Comparison of ENCODE assay signal across 11 cellular contexts in genomic region chr1:24540051-24540905, GRCh38. TPM values are rescaled to one million over a fixed set of nuclear protein-coding genes. Genes with fewer than 3 reads are reported as not detected.
DNase-seq lines count a peak whose midpoint lies in the region; ATAC-seq and TF ChIP-seq lines count a peak whose summit lies in the region.
"Had no signal": no experiment of that assay in that cellular context is flagged by ENCODE, and none has a peak within 500 bp of the region (broad histone marks: within the 10 kb centered on the region; RNA-seq: fewer than 3 reads in every experiment).

No MANE protein-coding gene starts in this region.

- H3K27me3 Mint-ChIP-seq in activated T-cell treated with anti-CD3 and anti-CD28 coated beads, Interleukin-2, amount 50 U/mL, for 24 hours: no peaks in the 10 kb centered on the region

- H3K9me3 Mint-ChIP-seq in activated T-cell treated with anti-CD3 and anti-CD28 coated beads, Interleukin-2, amount 50 U/mL, for 24 hours: no peaks in the 10 kb centered on the region
- H3K9me3 Mint-ChIP-seq in stimulated activated effector memory CD8-positive, alpha-beta T cell treated with anti-CD3 and anti-CD28 coated beads, Interleukin-12 subunit alpha, Interleukin-12 subunit beta, amount 100 ng/mL, for 72 hours: no peaks in the 10 kb centered on the region

- 88% methylated on average over 15 of the region's 15 CpGs for WGBS in smooth muscle cell (ENCODE audit: low lambda C conversion rate)

- no peak for DNase-seq in activated T-cell treated with anti-CD3 and anti-CD28 coated beads, Interleukin-2, amount 50 U/mL, for 24 hours
- DNase-seq in activated T-cell treated with anti-CD3 and anti-CD28 coated beads for 4 hours (no peak), smooth muscle cell (lab: John Stamatoyannopoulos, UW; ENCODE audit: unreplicated experiment) (no peak), NCI-H2227 treated with DMSO at 0.1 percent for 48 hours (lab: John Stamatoyannopoulos, UW) (no peak)
- no peak for DNase-seq in stimulated activated effector memory CD8-positive, alpha-beta T cell treated with anti-CD3 and anti-CD28 coated beads, Interleukin-12 subunit alpha, Interleukin-12 subunit beta, amount 100 ng/mL, for 72 hours (ENCODE audit: low spot score in 2 of 2)
- DNase-seq: posterior cingulate gyrus had no signal

- ATAC-seq in stimulated activated effector memory CD8-positive, alpha-beta T cell treated with anti-CD3 and anti-CD28 coated beads, Interleukin-12 subunit alpha, Interleukin-12 subunit beta, amount 100 ng/mL, for 72 hours: peak; percentile 85
- ATAC-seq in HG03432 (IDR thresholded peaks at IDR 0.05; ENCODE audit: unreplicated experiment): no peak

- peak overlapping the region; percentile 95 for H3K27ac Mint-ChIP-seq in activated T-cell treated with anti-CD3 and anti-CD28 coated beads, Interleukin-2, amount 50 U/mL, for 24 hours
- H3K27ac Mint-ChIP-seq in stimulated activated effector memory CD8-positive, alpha-beta T cell treated with anti-CD3 and anti-CD28 coated beads, Interleukin-12 subunit alpha, Interleukin-12 subunit beta, amount 100 ng/mL, for 72 hours: peak overlapping the region; percentile 47

- peak overlapping the region; percentile 23 for H2AFZ ChIP-seq in SU-DHL-6 (ENCODE audit: low read depth, low read length, severe bottlenecking)
- H2AFZ ChIP-seq in smooth muscle cell (ENCODE audit: low read depth): no peak overlapping the region

- H3K4me1 ChIP-seq in duodenal mucosa (ENCODE audit: control insufficient read depth in 1 of 2, insufficient read depth in 2 of 2, low read length in 2 of 2) (peaks cover 14 to 36% of the 10 kb centered on the region in 2 donors), smooth muscle cell (ENCODE audit: low read depth) (no peaks in the 10 kb centered on the region)

- H3K9me3 ChIP-seq in SU-DHL-6 (ENCODE audit: insufficient read depth, low read length): no peaks in the 10 kb centered on the region
- no peaks in the 10 kb centered on the region for H3K9me3 ChIP-seq in duodenal mucosa (ENCODE audit: control insufficient read depth in 1 of 2, low read length in 2 of 2)
- no peaks in the 10 kb centered on the region for H3K9me3 ChIP-seq in smooth muscle cell (replicated peaks; ENCODE audit: low read depth)

- H3K9ac ChIP-seq in SU-DHL-6 (ENCODE audit: low read length) (peak overlapping the region; percentile 46), duodenal mucosa (ENCODE audit: low read depth in 1 of 2, low read length in 2 of 2) (no peak overlapping the region), smooth muscle cell (ENCODE audit: low read depth) (no peak overlapping the region)

- H3K9me2 ChIP-seq in SU-DHL-6 (replicated peaks; ENCODE audit: insufficient read depth, low read length): no peaks in the 10 kb centered on the region

- peaks cover 78% of the 10 kb centered on the region for H3K4me1 Mint-ChIP-seq in activated T-cell treated with anti-CD3 and anti-CD28 coated beads, Interleukin-2, amount 50 U/mL, for 24 hours (ENCODE audit: low read depth)
- peaks cover 60% of the 10 kb centered on the region for H3K4me1 Mint-ChIP-seq in stimulated activated effector memory CD8-positive, alpha-beta T cell treated with anti-CD3 and anti-CD28 coated beads, Interleukin-12 subunit alpha, Interleukin-12 subunit beta, amount 100 ng/mL, for 72 hours

- peak overlapping the region; percentile 80 for H3K27ac ChIP-seq in SU-DHL-6 (ENCODE audit: low read depth, low read length)
- no peak overlapping the region for H3K27ac ChIP-seq in duodenal mucosa (ENCODE audit: low read depth, low read length)
- H3K27ac ChIP-seq in smooth muscle cell (ENCODE audit: low read depth): no peak overlapping the region

- TF ChIP-seq CTCF in SU-DHL-6 (IDR thresholded peaks at IDR 0.05; ENCODE audit: insufficient read depth, low read length, poor library complexity, severe bottlenecking) (no peak), smooth muscle cell (IDR thresholded peaks at IDR 0.05; ENCODE audit: borderline replicate concordance, insufficient read depth, poor library complexity, severe bottlenecking) (no peak)

- H3K4me3 Mint-ChIP-seq in activated T-cell treated with anti-CD3 and anti-CD28 coated beads, Interleukin-2, amount 50 U/mL, for 24 hours: peak overlapping the region; percentile 53
- peak overlapping the region; percentile 51 for H3K4me3 Mint-ChIP-seq in stimulated activated effector memory CD8-positive, alpha-beta T cell treated with anti-CD3 and anti-CD28 coated beads, Interleukin-12 subunit alpha, Interleukin-12 subunit beta, amount 100 ng/mL, for 72 hours

- peak overlapping the region; percentile 61 for H3K4me2 ChIP-seq in SU-DHL-6 (ENCODE audit: low read depth, low read length, poor library complexity, severe bottlenecking)
- no peak overlapping the region for H3K4me2 ChIP-seq in smooth muscle cell

- peaks cover 47% of the 10 kb centered on the region for H3K36me3 Mint-ChIP-seq in activated T-cell treated with anti-CD3 and anti-CD28 coated beads, Interleukin-2, amount 50 U/mL, for 24 hours (ENCODE audit: low read depth)
- H3K36me3 Mint-ChIP-seq in stimulated activated effector memory CD8-positive, alpha-beta T cell treated with anti-CD3 and anti-CD28 coated beads, Interleukin-12 subunit alpha, Interleukin-12 subunit beta, amount 100 ng/mL, for 72 hours: peaks cover 18% of the 10 kb centered on the region

- H3K36me3 ChIP-seq in SU-DHL-6 (ENCODE audit: low read length) (no peaks in the 10 kb centered on the region), duodenal mucosa (ENCODE audit: control insufficient read depth in 1 of 2, insufficient read depth in 2 of 2, low read length in 2 of 2) (no peaks in the 10 kb centered on the region), smooth muscle cell (ENCODE audit: low read depth) (no peaks in the 10 kb centered on the region)

- H4K20me1 ChIP-seq in SU-DHL-6 (ENCODE audit: low read depth, low read length) (no peaks in the 10 kb centered on the region), smooth muscle cell (ENCODE audit: low read depth) (no peaks in the 10 kb centered on the region)

- H3K4me3 ChIP-seq in SU-DHL-6 (ENCODE audit: insufficient read depth, low read length, poor library complexity, severe bottlenecking) (peak overlapping the region; percentile 1), duodenal mucosa (ENCODE audit: low read depth in 1 of 2, low read length in 2 of 2) (peak overlapping the region; percentile 16 to 33), smooth muscle cell (no peak overlapping the region)

- H3K79me2 ChIP-seq in SU-DHL-6 (ENCODE audit: insufficient read depth, low read length): no peaks in the 10 kb centered on the region
- no peaks in the 10 kb centered on the region for H3K79me2 ChIP-seq in smooth muscle cell (ENCODE audit: low read depth)

- H3F3A ChIP-seq in SU-DHL-6 (ENCODE audit: insufficient read depth) (peaks cover 59% of the 10 kb centered on the region), smooth muscle cell (ENCODE audit: low read depth) (no peaks in the 10 kb centered on the region)

- H3K27me3 ChIP-seq in SU-DHL-6 (ENCODE audit: low read length): no peaks in the 10 kb centered on the region
- no peaks in the 10 kb centered on the region for H3K27me3 ChIP-seq in duodenal mucosa (ENCODE audit: control insufficient read depth in 1 of 2, insufficient read depth in 2 of 2, low read length in 2 of 2)
- H3K27me3 ChIP-seq in smooth muscle cell (ENCODE audit: low read depth): no peaks in the 10 kb centered on the region

RNA-seq across cellular contexts. Expression of gene NCMAP, which starts 15.6 kb away (rescaled TPM):
- not detected in 2 replicates for total RNA-seq in smooth muscle cell
- polyA plus RNA-seq in smooth muscle cell: not detected in 2 replicates
- total RNA-seq: astrocyte, endothelial cell of umbilical vein had no signal
- polyA plus RNA-seq: endothelial cell of umbilical vein had no signal

RNA-seq across cellular contexts. Expression of gene RCAN3, which starts 37.6 kb away (rescaled TPM):
- 15.7 and 20.0 TPM in 2 replicates for total RNA-seq in smooth muscle cell
- 4.5 and 5.3 TPM in 2 replicates for polyA plus RNA-seq in smooth muscle cell
